In the genomic region with DNA sequence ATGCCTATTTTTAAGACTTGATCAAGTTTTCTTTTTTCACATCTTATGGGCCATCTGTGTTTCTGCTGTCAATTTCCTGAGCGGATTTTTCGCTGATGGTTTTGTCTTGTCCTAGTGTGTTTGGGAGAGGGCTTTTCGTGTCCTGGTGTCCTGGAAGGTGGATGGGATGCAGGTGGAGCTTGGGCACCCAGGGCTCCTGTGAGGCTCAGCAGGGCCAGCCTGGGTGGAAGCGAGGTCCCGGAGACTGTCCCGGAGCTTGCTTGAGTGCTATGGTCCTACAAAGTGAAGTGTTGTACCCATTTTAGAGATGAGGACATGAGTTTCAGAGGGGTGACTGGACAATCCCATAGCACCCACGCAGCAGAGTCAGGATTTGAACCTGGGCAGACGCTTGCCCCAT, we compare ENCODE assay signal across 23 cellular contexts.
"Had no signal": no experiment of that assay in that cellular context is flagged by ENCODE, and none has a peak within 500 bp of the region (broad histone marks: within the 10 kb centered on the region; RNA-seq: fewer than 3 reads in every experiment).

No MANE protein-coding gene starts in this region.

- H3K27ac ChIP-seq: adrenal gland, body of pancreas, cardiac muscle cell, colonic mucosa, dorsolateral prefrontal cortex, esophagus muscularis mucosa, foreskin keratinocyte, gastrocnemius medialis, WERI-Rb-1 had no signal

- H3K9me3 ChIP-seq: adrenal gland, body of pancreas, colonic mucosa, esophagus muscularis mucosa, gastrocnemius medialis had no signal

- H3K27me3 ChIP-seq: adrenal gland, body of pancreas, cardiac muscle cell, colonic mucosa, dorsolateral prefrontal cortex, esophagus muscularis mucosa, foreskin keratinocyte, gastrocnemius medialis had no signal

- H3K4me1 ChIP-seq: colonic mucosa had no signal

- ATAC-seq: activated CD4-positive, CD25-positive, alpha-beta regulatory T cell treated with anti-CD3 and anti-CD28 coated beads, Interleukin-2, amount 50 U/mL, for 24 hours; activated CD8-positive, alpha-beta T cell treated with anti-CD3 and anti-CD28 coated beads for 36 hours; activated naive CD8-positive, alpha-beta T cell treated with anti-CD3 and anti-CD28 coated beads, Interleukin-2, amount 50 U/mL, for 24 hours; activated T-cell treated with anti-CD3 and anti-CD28 coated beads, Interleukin-2, amount 50 U/mL, for 4 hours; body of pancreas; foreskin keratinocyte; gastrocnemius medialis; T-helper 17 cell had no signal

- H3K4me3 ChIP-seq: adrenal gland, body of pancreas, cardiac muscle cell, colonic mucosa, dorsolateral prefrontal cortex, esophagus muscularis mucosa, gastrocnemius medialis had no signal

- DNase-seq: activated B cell treated with CpG ODN at 0.5 μM for 24 hours; activated effector memory CD4-positive, alpha-beta T cell treated with anti-CD3 and anti-CD28 coated beads, Interleukin-2, amount 50 U/mL, for 16 hours; activated naive CD8-positive, alpha-beta T cell treated with anti-CD3 and anti-CD28 coated beads for 36 hours; activated naive CD8-positive, alpha-beta T cell treated with anti-CD3 and anti-CD28 coated beads, Interleukin-2, amount 50 U/mL, for 24 hours; activated T-cell treated with anti-CD3 and anti-CD28 coated beads, Interleukin-2, amount 50 U/mL, for 4 hours; amygdala; body of pancreas; central memory CD4-positive, alpha-beta T cell; cerebellar nuclear complex; colonic mucosa; dorsolateral prefrontal cortex; effector memory CD4-positive, alpha-beta T cell; foreskin keratinocyte; gastrocnemius medialis; T-helper 1 cell; T-helper 17 cell; T1000 had no signal

- H3K36me3 ChIP-seq: cardiac muscle cell, colonic mucosa, gastrocnemius medialis, WERI-Rb-1 had no signal
